In the genomic region with DNA sequence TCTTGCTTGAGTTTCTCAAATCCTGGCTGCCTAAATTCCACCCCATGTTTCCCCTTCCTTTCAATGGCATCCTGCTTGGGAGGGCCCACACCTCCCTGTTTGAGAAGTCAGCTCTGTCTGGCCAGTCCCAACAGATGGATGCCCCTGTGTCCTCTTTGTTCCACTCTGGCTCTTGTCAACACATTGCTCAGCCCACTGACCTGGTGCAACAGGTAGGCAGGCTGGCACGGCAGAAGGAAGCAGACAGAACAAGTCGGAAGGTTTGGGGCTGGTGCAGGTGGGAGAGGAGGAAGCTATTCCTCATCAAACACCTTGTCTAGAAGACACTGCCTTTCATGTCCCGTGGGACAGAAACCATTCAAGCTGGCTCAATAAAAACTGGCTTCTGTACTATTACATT, we compare ENCODE assay signal across 22 cellular contexts. TPM values are rescaled to one million over a fixed set of nuclear protein-coding genes. Genes with fewer than 3 reads are reported as not detected.
A peak's percentile ranks its signal among the peaks of the same experiment; 100 is the strongest.
DNase-seq lines count a peak whose midpoint lies in the region; ATAC-seq and TF ChIP-seq lines count a peak whose summit lies in the region.
"Had no signal": no experiment of that assay in that cellular context is flagged by ENCODE, and none has a peak within 500 bp of the region (broad histone marks: within the 10 kb centered on the region; RNA-seq: fewer than 3 reads in every experiment).

No MANE protein-coding gene starts in this region.

- no peak for ATAC-seq in activated T-helper 17 cell treated with anti-CD3 and anti-CD28 coated beads, Interleukin-2, amount 50 U/mL, for 72 hours (replicated peaks)

- BruUV-seq in PC-9 (replicated peaks; lab: Mats Ljungman, UMichigan): no TSS peak

- H3K4me2 ChIP-seq in PC-9: no peak overlapping the region
- H3K4me2 ChIP-seq: GM23338 had no signal

- H3K9ac ChIP-seq in muscle layer of colon (ENCODE audit: low read length): no peak overlapping the region
- no peak overlapping the region for H3K9ac ChIP-seq in stomach smooth muscle (ENCODE audit: low read length in 2 of 2)

- intact Hi-C loops in PC-9 (cut with micrococcal nuclease; ENCODE audit: unreplicated experiment): no loop called here

- H3K79me2 ChIP-seq in PC-9 (ENCODE audit: low read depth): no peaks in the 10 kb centered on the region

- H3K36me3 ChIP-seq in muscle layer of colon (ENCODE audit: insufficient read depth, low read length): no peaks in the 10 kb centered on the region
- H3K36me3 ChIP-seq in stomach smooth muscle (ENCODE audit: control insufficient read depth in 2 of 2, insufficient read depth in 2 of 2, low read length in 2 of 2): no peaks in the 10 kb centered on the region
- H3K36me3 ChIP-seq in PC-9 (ENCODE audit: low read depth): no peaks in the 10 kb centered on the region

- H3K9me3 ChIP-seq in muscle layer of colon (ENCODE audit: low read length): no peaks in the 10 kb centered on the region
- no peaks in the 10 kb centered on the region for H3K9me3 ChIP-seq in stomach smooth muscle (ENCODE audit: control insufficient read depth in 2 of 2, low read length in 2 of 2)
- no peaks in the 10 kb centered on the region for H3K9me3 ChIP-seq in PC-9 (ENCODE audit: insufficient read depth, low read depth)

- no peak for TF ChIP-seq CTCF in chondrocyte (IDR thresholded peaks at IDR 0.05)
- TF ChIP-seq CTCF in PC-9 (conservative IDR thresholded peaks at IDR 0.05): no peak

- H3K27ac ChIP-seq in muscle layer of colon (ENCODE audit: low read depth, low read length) (peak overlapping the region; percentile 69), stomach smooth muscle (ENCODE audit: low read length) (peak overlapping the region; percentile 64), PC-9 (no peak overlapping the region)

- no peaks in the 10 kb centered on the region for H3K27me3 Mint-ChIP-seq in chondrocyte (ENCODE audit: low read depth)
- no peaks in the 10 kb centered on the region for H3K27me3 Mint-ChIP-seq in activated T-helper 17 cell treated with anti-CD3 and anti-CD28 coated beads, Interleukin-2, amount 50 U/mL, for 72 hours
- H3K27me3 Mint-ChIP-seq: CD4-positive, CD25-positive, alpha-beta regulatory T cell; IgD-negative memory B cell had no signal

- CTCF ChIA-PET in PC-9 (lab: Charles Lee): no interaction called here

- POLR2A ChIA-PET in PC-9 (lab: Charles Lee; ENCODE audit: unreplicated experiment): interaction anchor here (0.5 kb wide), 1 partner anchor 183 kb away, joined by 3 read pairs; no protein-coding TSS in a partner anchor

- peaks cover 54% of the 10 kb centered on the region for H3K4me1 Mint-ChIP-seq in chondrocyte (ENCODE audit: low read depth)
- peaks cover 23% of the 10 kb centered on the region for H3K4me1 Mint-ChIP-seq in activated T-helper 17 cell treated with anti-CD3 and anti-CD28 coated beads, Interleukin-2, amount 50 U/mL, for 72 hours

- H4K20me1 ChIP-seq in PC-9 (ENCODE audit: insufficient read depth): no peaks in the 10 kb centered on the region

- no peak overlapping the region for H3K4me3 ChIP-seq in muscle layer of colon (ENCODE audit: low read depth in 1 of 2, low read length in 2 of 2)
- H3K4me3 ChIP-seq in stomach smooth muscle (ENCODE audit: low read length in 2 of 2): no peak overlapping the region
- H3K4me3 ChIP-seq in PC-9: no peak overlapping the region
- H3K4me3 ChIP-seq: GM23338 had no signal

- H3K4me1 ChIP-seq in muscle layer of colon (ENCODE audit: insufficient read depth, low read length) (peaks cover 49% of the 10 kb centered on the region), stomach smooth muscle (ENCODE audit: control insufficient read depth, insufficient read depth, low read length) (peaks cover 53% of the 10 kb centered on the region), PC-9 (replicated peaks; ENCODE audit: insufficient read depth) (peaks cover 9% of the 10 kb centered on the region)

- no peaks in the 10 kb centered on the region for H3K9me3 Mint-ChIP-seq in chondrocyte (ENCODE audit: low read depth)
- peaks cover 4% of the 10 kb centered on the region for H3K9me3 Mint-ChIP-seq in activated T-helper 17 cell treated with anti-CD3 and anti-CD28 coated beads, Interleukin-2, amount 50 U/mL, for 72 hours
- H3K9me3 Mint-ChIP-seq: CD4-positive, CD25-positive, alpha-beta regulatory T cell; GM23338; IgD-negative memory B cell had no signal

- DNase-seq in chondrocyte (ENCODE audit: low spot score) (no peak), D341Med (ENCODE audit: low spot score) (no peak), NCI-H2171 treated with DMSO at 0.1 percent for 48 hours (lab: John Stamatoyannopoulos, UW) (no peak), PC-9 (no peak)
- DNase-seq: CD4-positive, CD25-positive, alpha-beta regulatory T cell; COR-L47; DND-41; HCEC 1CT; MV-4-11; NCI-H1105 treated with DMSO at 0.1 percent for 48 hours; NCI-H2081; NCI-H446; NCI-H526; OCI-M1; SHP77 had no signal

- H3K36me3 Mint-ChIP-seq in chondrocyte (ENCODE audit: low read depth): no peaks in the 10 kb centered on the region
- H3K36me3 Mint-ChIP-seq in activated T-helper 17 cell treated with anti-CD3 and anti-CD28 coated beads, Interleukin-2, amount 50 U/mL, for 72 hours (ENCODE audit: low read depth): no peaks in the 10 kb centered on the region
- H3K36me3 Mint-ChIP-seq: CD4-positive, CD25-positive, alpha-beta regulatory T cell had no signal

- H3K27me3 ChIP-seq in muscle layer of colon (ENCODE audit: control insufficient read depth in 1 of 2, insufficient read depth in 2 of 2, low read length in 2 of 2) (no peaks in the 10 kb centered on the region), stomach smooth muscle (ENCODE audit: control insufficient read depth in 1 of 2, insufficient read depth in 2 of 2, low read length in 2 of 2) (no peaks in the 10 kb centered on the region), PC-9 (ENCODE audit: insufficient read depth, low read depth) (peaks cover 2% of the 10 kb centered on the region; the same call in 1 of the 2 replicates)

- no peaks in the 10 kb centered on the region for H3K9me2 ChIP-seq in PC-9 (ENCODE audit: insufficient read depth)

- H3K27ac Mint-ChIP-seq in chondrocyte (ENCODE audit: unreplicated experiment): peak overlapping the region; percentile 96
- H3K27ac Mint-ChIP-seq in activated T-helper 17 cell treated with anti-CD3 and anti-CD28 coated beads, Interleukin-2, amount 50 U/mL, for 72 hours: no peak overlapping the region
- H3K27ac Mint-ChIP-seq: CD4-positive, CD25-positive, alpha-beta regulatory T cell; GM23338 had no signal

- no peak overlapping the region for H2AFZ ChIP-seq in PC-9

- peaks cover 23% of the 10 kb centered on the region; the same call in 1 of the 2 replicates for H3F3A ChIP-seq in PC-9 (ENCODE audit: insufficient read depth, low read depth)

- H3K4me3 Mint-ChIP-seq in chondrocyte (ENCODE audit: unreplicated experiment): no peak overlapping the region
- H3K4me3 Mint-ChIP-seq in activated T-helper 17 cell treated with anti-CD3 and anti-CD28 coated beads, Interleukin-2, amount 50 U/mL, for 72 hours: no peak overlapping the region
- H3K4me3 Mint-ChIP-seq: GM23338 had no signal

RNA-seq across cellular contexts. Expression of a gene that starts 22.7 kb away (rescaled TPM):
- total RNA-seq in chondrocyte (0.60 to 3.4 TPM (median 3.0 TPM) in 3 replicates), PC-9 (2021) (0.68 and 0.81 TPM in 2 replicates)
- total RNA-seq in activated T-helper 17 cell treated with anti-CD3 and anti-CD28 coated beads, Interleukin-2, amount 50 U/mL, for 72 hours: 1 to 10 TPM in 1 of 2 donors, under 1 TPM in 1; 0.45 to 1.5 TPM
- total RNA-seq: M059J, RPMI7951 had no signal

RNA-seq across cellular contexts. Expression of a gene that starts 55.9 kb away (rescaled TPM):
- total RNA-seq in chondrocyte (12.4 to 30.5 TPM (median 30.1 TPM) in 3 replicates), PC-9 (2021) (67.5 and 98.2 TPM in 2 replicates)
- 1 to 10 TPM; 2.1 to 3.7 TPM for total RNA-seq in activated T-helper 17 cell treated with anti-CD3 and anti-CD28 coated beads, Interleukin-2, amount 50 U/mL, for 72 hours
